Comparison of ENCODE assay signal across 12 cellular contexts in the genomic region with DNA sequence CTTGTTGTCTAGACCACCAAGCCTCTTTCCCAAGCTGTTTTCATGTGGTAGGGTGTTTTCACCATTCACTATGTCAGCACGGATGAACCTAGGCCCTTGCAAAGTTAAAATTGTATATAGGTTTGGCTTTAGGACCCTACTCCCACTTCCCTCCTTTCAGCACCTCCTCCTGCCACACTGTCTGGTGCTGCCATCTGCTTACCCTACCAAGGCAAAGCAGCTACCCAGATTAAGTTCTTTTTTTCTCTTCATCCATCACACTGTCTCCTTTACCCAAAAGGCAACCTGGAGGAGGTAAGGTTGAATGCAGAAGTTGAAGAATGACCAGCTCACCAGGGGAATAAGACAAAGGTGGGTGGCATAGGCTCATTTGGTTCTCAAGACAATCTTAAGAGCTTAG.
DNase-seq lines count a peak whose midpoint lies in the region; ATAC-seq and TF ChIP-seq lines count a peak whose summit lies in the region.
"Had no signal": no experiment of that assay in that cellular context is flagged by ENCODE, and none has a peak within 500 bp of the region (broad histone marks: within the 10 kb centered on the region; RNA-seq: fewer than 3 reads in every experiment).

No MANE protein-coding gene starts in this region.

- H3F3A ChIP-seq in Loucy (ENCODE audit: low read depth): no peaks in the 10 kb centered on the region
- no peaks in the 10 kb centered on the region for H3F3A ChIP-seq in neural progenitor cell (ENCODE audit: low read depth)

- H3K27me3 Mint-ChIP-seq in neural progenitor cell (ENCODE audit: insufficient read depth, low read depth): no peaks in the 10 kb centered on the region

- H3K4me3 Mint-ChIP-seq in neural progenitor cell: no peak overlapping the region
- H3K4me3 Mint-ChIP-seq: CD14-positive monocyte; CD8-positive, alpha-beta memory T cell had no signal

- H3K27me3 ChIP-seq in DND-41 (ENCODE audit: insufficient read depth, low read length, poor library complexity) (peaks cover under 1% of the 10 kb centered on the region), Loucy (ENCODE audit: insufficient read depth, low read length, poor library complexity, severe bottlenecking) (no peaks in the 10 kb centered on the region), neural progenitor cell (no peaks in the 10 kb centered on the region), osteoblast (ENCODE audit: insufficient read depth, low read length) (peaks cover 6% of the 10 kb centered on the region)

- H3K27ac ChIP-seq in DND-41 (ENCODE audit: low read length): no peak overlapping the region
- H3K27ac ChIP-seq in neural progenitor cell: no peak overlapping the region
- H3K27ac ChIP-seq in osteoblast (ENCODE audit: low read depth, low read length): no peak overlapping the region

- H3K79me2 ChIP-seq in DND-41 (ENCODE audit: insufficient read depth, low read length) (no peaks in the 10 kb centered on the region), Loucy (ENCODE audit: insufficient read depth, low read length) (no peaks in the 10 kb centered on the region), neural progenitor cell (ENCODE audit: low read depth) (no peaks in the 10 kb centered on the region), osteoblast (ENCODE audit: insufficient read depth, low read length) (no peaks in the 10 kb centered on the region)

- H3K9me3 ChIP-seq in DND-41 (ENCODE audit: insufficient read depth, low read length, severe bottlenecking) (no peaks in the 10 kb centered on the region), Loucy (ENCODE audit: insufficient read depth, low read depth, low read length) (no peaks in the 10 kb centered on the region), neural progenitor cell (ENCODE audit: low read depth) (no peaks in the 10 kb centered on the region), osteoblast (ENCODE audit: low read depth, low read length) (no peaks in the 10 kb centered on the region)
- H3K9me3 ChIP-seq: Caco-2 had no signal

- H3K36me3 ChIP-seq in DND-41 (ENCODE audit: insufficient read depth, low read length) (no peaks in the 10 kb centered on the region), Loucy (ENCODE audit: insufficient read depth, low read length) (no peaks in the 10 kb centered on the region), neural progenitor cell (no peaks in the 10 kb centered on the region), osteoblast (ENCODE audit: insufficient read depth, low read length) (no peaks in the 10 kb centered on the region)

- H3K4me2 ChIP-seq in DND-41 (ENCODE audit: insufficient read depth, low read length) (no peak overlapping the region), Loucy (ENCODE audit: low read depth, low read length, poor library complexity, severe bottlenecking) (no peak overlapping the region), neural progenitor cell (no peak overlapping the region), osteoblast (ENCODE audit: insufficient read depth, low read length) (no peak overlapping the region)

- H4K20me1 ChIP-seq in DND-41 (ENCODE audit: insufficient read depth, low read length) (no peaks in the 10 kb centered on the region), Loucy (ENCODE audit: insufficient read depth, low read length, poor library complexity, severe bottlenecking) (no peaks in the 10 kb centered on the region), neural progenitor cell (ENCODE audit: low read depth) (no peaks in the 10 kb centered on the region), osteoblast (ENCODE audit: insufficient read depth, low read length) (no peaks in the 10 kb centered on the region)

- H3K4me3 ChIP-seq in DND-41 (ENCODE audit: low read depth in 1 of 2, low read length in 2 of 2): no peak overlapping the region
- H3K4me3 ChIP-seq in Loucy (ENCODE audit: low read length, poor library complexity, severe bottlenecking): no peak overlapping the region
- no peak overlapping the region for H3K4me3 ChIP-seq in astrocyte of the spinal cord (ENCODE audit: low read depth, low read length)
- no peak overlapping the region for H3K4me3 ChIP-seq in neural progenitor cell
- no peak overlapping the region for H3K4me3 ChIP-seq in osteoblast (ENCODE audit: insufficient read depth, low read length)
- H3K4me3 ChIP-seq: GM12878 had no signal

- TF ChIP-seq CTCF in DND-41 (IDR thresholded peaks at IDR 0.05; ENCODE audit: borderline replicate concordance, extremely low read depth, low read length, poor library complexity, severe bottlenecking) (peak; percentile 9), Loucy (conservative IDR thresholded peaks at IDR 0.05; ENCODE audit: low read length) (peak; percentile 36), astrocyte of the spinal cord (IDR thresholded peaks at IDR 0.05; ENCODE audit: low read depth, low read length) (peak; percentile 7), neural progenitor cell (IDR thresholded peaks at IDR 0.05) (no peak), osteoblast (IDR thresholded peaks at IDR 0.05; ENCODE audit: extremely low read depth, low read depth, low read length) (no peak)

- DNase-seq in DND-41 (no peak), astrocyte of the spinal cord (ENCODE audit: low read depth, low spot score) (no peak), neural progenitor cell (ENCODE audit: low spot score) (no peak), osteoblast (ENCODE audit: insufficient read length, low spot score, missing footprints) (no peak), NCI-H345 treated with DMSO at 0.1 percent for 48 hours (lab: John Stamatoyannopoulos, UW; ENCODE audit: unreplicated experiment) (no peak)
- DNase-seq: Caco-2; CD8-positive, alpha-beta memory T cell had no signal

- peak overlapping the region; percentile 74 for H3K27ac Mint-ChIP-seq in neural progenitor cell
- H3K27ac Mint-ChIP-seq: CD14-positive monocyte had no signal

- H3K9me3 Mint-ChIP-seq in neural progenitor cell: peaks cover 3% of the 10 kb centered on the region
- H3K9me3 Mint-ChIP-seq: CD8-positive, alpha-beta memory T cell had no signal

- H3K4me1 ChIP-seq in DND-41 (ENCODE audit: insufficient read depth, low read length) (no peaks in the 10 kb centered on the region), Loucy (ENCODE audit: insufficient read depth, low read length, poor library complexity, severe bottlenecking) (no peaks in the 10 kb centered on the region), neural progenitor cell (no peaks in the 10 kb centered on the region), osteoblast (ENCODE audit: insufficient read depth, low read length) (peaks cover 20% of the 10 kb centered on the region)
- H3K4me1 ChIP-seq: Caco-2 had no signal

- no peaks in the 10 kb centered on the region for H3K4me1 Mint-ChIP-seq in neural progenitor cell
- H3K4me1 Mint-ChIP-seq: CD8-positive, alpha-beta memory T cell had no signal

- in situ Hi-C loops in astrocyte of the spinal cord (cut with HindIII; ENCODE audit: low sequenced_read_pairs): no loop called here

- H3K9me2 ChIP-seq in Loucy (replicated peaks; ENCODE audit: low read depth, low read length): no peaks in the 10 kb centered on the region

- H2AFZ ChIP-seq in DND-41 (ENCODE audit: low read depth, low read length) (no peak overlapping the region), Loucy (ENCODE audit: low read length) (no peak overlapping the region), neural progenitor cell (replicated peaks) (no peak overlapping the region), osteoblast (ENCODE audit: low read length) (no peak overlapping the region)

- no peaks in the 10 kb centered on the region for H3K36me3 Mint-ChIP-seq in neural progenitor cell
- H3K36me3 Mint-ChIP-seq: CD14-positive monocyte; CD8-positive, alpha-beta memory T cell had no signal

- ATAC-seq in DND-41 (ENCODE audit: insufficient read depth, low read depth) (no peak), HG02571 (IDR thresholded peaks at IDR 0.05; ENCODE audit: unreplicated experiment) (no peak)
- ATAC-seq: GM12878, HepG2 had no signal

- H3K9ac ChIP-seq in DND-41 (ENCODE audit: low read depth, low read length) (no peak overlapping the region), Loucy (ENCODE audit: low read depth, low read length, poor library complexity, severe bottlenecking) (no peak overlapping the region), neural progenitor cell (no peak overlapping the region)

Comparison
In these comparisons a context has a peak if more than half of its experiments do, and no peak if none do; other contexts are left out.
1. CTCF ChIP-seq: peak in DND-41 (single experiment), Loucy (single experiment) and astrocyte of the spinal cord (single experiment); none in neural progenitor cell (single experiment) and osteoblast (single experiment).